ENCODE assay signal across 6 cellular contexts in the genomic region with DNA sequence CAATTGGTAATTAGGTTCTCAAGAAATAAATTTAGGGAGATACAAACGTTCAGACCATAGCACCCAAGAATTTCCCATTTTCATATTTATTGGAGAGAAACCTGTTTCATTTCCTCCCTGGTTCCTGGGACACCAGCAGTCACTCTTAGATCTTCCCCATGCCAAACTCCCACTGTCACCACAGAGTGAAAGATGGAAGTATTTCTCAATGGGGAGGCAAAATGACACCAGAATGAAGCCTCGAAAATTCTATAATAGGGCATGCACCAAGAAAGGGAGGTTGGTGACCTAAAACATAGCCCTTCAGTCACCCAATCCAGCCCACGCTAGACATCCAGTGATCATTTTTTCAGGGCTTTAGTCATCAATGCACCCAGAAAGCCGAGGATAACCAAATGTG.
"Had no signal": no experiment of that assay in that cellular context is flagged by ENCODE, and none has a peak within 500 bp of the region (broad histone marks: within the 10 kb centered on the region; RNA-seq: fewer than 3 reads in every experiment).

No MANE protein-coding gene starts in this region.

- DNase-seq: IMR-90, KBM-7 had no signal

- ATAC-seq: HepG2, K562 had no signal

- H3K27ac ChIP-seq: HL-60 had no signal

- H3K27ac Mint-ChIP-seq: IgD-negative memory B cell had no signal

- H3K27me3 Mint-ChIP-seq: IgD-negative memory B cell had no signal

- H3K4me1 Mint-ChIP-seq: IgD-negative memory B cell had no signal

- H3K4me3 Mint-ChIP-seq: IgD-negative memory B cell had no signal

- H3K4me3 ChIP-seq: K562 had no signal
